8 cellular contexts compared by ENCODE assay signal in genomic region chr3:131831608-131832007, GRCh38.
"Had no signal": no experiment of that assay in that cellular context is flagged by ENCODE, and none has a peak within 500 bp of the region (broad histone marks: within the 10 kb centered on the region; RNA-seq: fewer than 3 reads in every experiment).

No MANE protein-coding gene starts in this region.

- FAIRE-seq: G401.6, GM12878, GM12891, GM12892, GM18507, GM19239 had no signal

- H3K4me3 ChIP-seq: GM12878 had no signal

- DNase-seq: GDM1, GF-D8 had no signal

- ATAC-seq: GM12878 had no signal
